Comparison of ENCODE assay signal across 25 cellular contexts in genomic region chr4:130636486-130636885, GRCh38.
"Had no signal": no experiment of that assay in that cellular context is flagged by ENCODE, and none has a peak within 500 bp of the region (broad histone marks: within the 10 kb centered on the region; RNA-seq: fewer than 3 reads in every experiment).

No MANE protein-coding gene starts in this region.

- H3K9me3 Mint-ChIP-seq: activated naive CD8-positive, alpha-beta T cell treated with anti-CD3 and anti-CD28 coated beads, Interleukin-2, amount 10 ng/mL, durations not matched to agents 7 days and 5 days had no signal

- FAIRE-seq: endothelial cell of umbilical vein had no signal

- H3K36me3 ChIP-seq: breast epithelium, colonic mucosa, prostate gland, vagina had no signal

- H3K4me1 Mint-ChIP-seq: activated naive CD8-positive, alpha-beta T cell treated with anti-CD3 and anti-CD28 coated beads, Interleukin-2, amount 10 ng/mL, durations not matched to agents 7 days and 5 days; activated T-helper 17 cell treated with anti-CD3 and anti-CD28 coated beads, Interleukin-2, amount 50 U/mL, for 72 hours; memory B cell; nephron; WTC11 had no signal

- H3K4me3 ChIP-seq: breast epithelium, colonic mucosa, dorsolateral prefrontal cortex, prostate gland, testis, vagina had no signal

- ATAC-seq: activated T-helper 17 cell treated with anti-CD3 and anti-CD28 coated beads, Interleukin-2, amount 50 U/mL, for 72 hours; effector memory CD8-positive, alpha-beta T cell; esophagus mucosa; WTC11 had no signal

- H3K27me3 ChIP-seq: breast epithelium, colonic mucosa, dorsolateral prefrontal cortex, testis, vagina had no signal

- H3K36me3 Mint-ChIP-seq: activated naive CD8-positive, alpha-beta T cell treated with anti-CD3 and anti-CD28 coated beads, Interleukin-2, amount 10 ng/mL, durations not matched to agents 7 days and 5 days; memory B cell; type B pancreatic cell; WTC11 had no signal

- H3K27me3 Mint-ChIP-seq: activated naive CD8-positive, alpha-beta T cell treated with anti-CD3 and anti-CD28 coated beads, Interleukin-2, amount 10 ng/mL, durations not matched to agents 7 days and 5 days; activated T-cell treated with anti-CD3 and anti-CD28 coated beads, Interleukin-2, amount 50 U/mL, for 24 hours; activated T-helper 17 cell treated with anti-CD3 and anti-CD28 coated beads, Interleukin-2, amount 50 U/mL, for 72 hours; effector memory CD8-positive, alpha-beta T cell; memory B cell; type B pancreatic cell had no signal

- H3K27ac Mint-ChIP-seq: activated naive CD8-positive, alpha-beta T cell treated with anti-CD3 and anti-CD28 coated beads, Interleukin-2, amount 10 ng/mL, durations not matched to agents 7 days and 5 days; activated T-cell treated with anti-CD3 and anti-CD28 coated beads, Interleukin-2, amount 50 U/mL, for 24 hours; activated T-helper 17 cell treated with anti-CD3 and anti-CD28 coated beads, Interleukin-2, amount 50 U/mL, for 72 hours; effector memory CD8-positive, alpha-beta T cell; memory B cell; nephron; type B pancreatic cell; WTC11 had no signal

- H3K27ac ChIP-seq: breast epithelium, colonic mucosa, dorsolateral prefrontal cortex, prostate gland, testis, vagina had no signal

- DNase-seq: activated CD8-positive, alpha-beta memory T cell treated with anti-CD3 and anti-CD28 coated beads for 24 hours; activated CD8-positive, alpha-beta memory T cell treated with anti-CD3 and anti-CD28 coated beads, Interleukin-2, amount 50 U/mL, for 4 hours; activated naive CD4-positive, alpha-beta T cell treated with Interleukin-2 at 50 U/mL for 16 hours; activated naive CD8-positive, alpha-beta T cell treated with anti-CD3 and anti-CD28 coated beads, Interleukin-2, amount 10 ng/mL, durations not matched to agents 7 days and 5 days; activated T-cell treated with anti-CD3 and anti-CD28 coated beads, Interleukin-2, amount 50 U/mL, for 24 hours; amniotic stem cell; colonic mucosa; dorsolateral prefrontal cortex; effector memory CD8-positive, alpha-beta T cell; head of caudate nucleus; hypothalamus; stimulated activated CD4-positive, alpha-beta T cell treated with anti-CD3 and anti-CD28 coated beads, Interleukin-2, amount 100 ng/mL, for 48 hours; stimulated activated naive CD4-positive, alpha-beta T cell; T-helper 9 cell; testis had no signal

- H3K9me3 ChIP-seq: colonic mucosa, prostate gland, testis, vagina had no signal

- H3K4me3 Mint-ChIP-seq: activated naive CD8-positive, alpha-beta T cell treated with anti-CD3 and anti-CD28 coated beads, Interleukin-2, amount 10 ng/mL, durations not matched to agents 7 days and 5 days; activated T-cell treated with anti-CD3 and anti-CD28 coated beads, Interleukin-2, amount 50 U/mL, for 24 hours; activated T-helper 17 cell treated with anti-CD3 and anti-CD28 coated beads, Interleukin-2, amount 50 U/mL, for 72 hours; effector memory CD8-positive, alpha-beta T cell; memory B cell; nephron; type B pancreatic cell; WTC11 had no signal

- H3K4me1 ChIP-seq: breast epithelium, colonic mucosa, prostate gland, testis, vagina had no signal
